In genomic region chr1:155193991-155194240, GRCh38 we compare ENCODE assay signal across 4 cellular contexts. TPM values are rescaled to one million over a fixed set of nuclear protein-coding genes. Genes with fewer than 3 reads are reported as not detected.
DNase-seq lines count a peak whose midpoint lies in the region; TF ChIP-seq lines count a peak whose summit lies in the region.
"Not testable (repeated sequence)": the region's sequence is repeated elsewhere in the genome, so short reads cannot be mapped to it uniquely, and the experiment has no call there.

No MANE protein-coding gene starts in this region.

- not testable (repeated sequence) for H3F3A ChIP-seq in Loucy (ENCODE audit: low read depth)

- TF ChIP-seq CTCF in Loucy (conservative IDR thresholded peaks at IDR 0.05; ENCODE audit: low read length); brain (conservative IDR thresholded peaks at IDR 0.05); liver (IDR thresholded peaks at IDR 0.05; ENCODE audit: low read depth, low read length, missing input control); testis (IDR thresholded peaks at IDR 0.05): not testable (repeated sequence)

- WGBS in liver, result 9% methylated on average over 16 of the region's 16 CpGs
- WGBS in testis, 2 donors, result 1 to 4% methylated on average over 16 of the region's 16 CpGs

- DNase-seq in testis, result not testable (repeated sequence)

- not testable (repeated sequence) for H3K27me3 ChIP-seq in Loucy (ENCODE audit: insufficient read depth, low read length, poor library complexity, severe bottlenecking); liver (ENCODE audit: control insufficient read depth in 4 of 4, insufficient read depth in 4 of 4, low read length in 3 of 4); testis

- H3K27ac ChIP-seq in liver (ENCODE audit: low read depth in 1 of 2, low read length in 2 of 2) (peak overlapping the region in 1 of 2 donors; percentile 61), testis (peak overlapping the region; percentile 73 to 88)

- not testable (repeated sequence) for H3K79me2 ChIP-seq in Loucy (ENCODE audit: insufficient read depth, low read length)

- TF ChIP-seq POLR2A in testis (IDR thresholded peaks at IDR 0.05), result not testable (repeated sequence)

- H3K27me3 Mint-ChIP-seq in brain, result not testable (repeated sequence)

- intact Hi-C loops in testis (cut with DNase I; ENCODE audit: low total_unique reads), result not testable (repeated sequence)

- not testable (repeated sequence) for H3K9me2 ChIP-seq in Loucy (replicated peaks; ENCODE audit: low read depth, low read length)

- not testable (repeated sequence) for H3K9me3 Mint-ChIP-seq in brain

- H2AFZ ChIP-seq in Loucy (ENCODE audit: low read length), result peak overlapping the region; percentile 96

- H3K36me3 Mint-ChIP-seq in brain, result peaks cover 21% of the 10 kb centered on the region

- TF ChIP-seq RAD21 in liver (IDR thresholded peaks at IDR 0.05), result not testable (repeated sequence)

- H3K9ac ChIP-seq in Loucy (ENCODE audit: low read depth, low read length, poor library complexity, severe bottlenecking), result peak overlapping the region; percentile 74
- not testable (repeated sequence) for H3K9ac ChIP-seq in liver (ENCODE audit: low read depth in 1 of 2, low read length in 2 of 2)

- peaks cover 59% of the 10 kb centered on the region for H3K4me1 Mint-ChIP-seq in brain

- H4K20me1 ChIP-seq in Loucy (ENCODE audit: insufficient read depth, low read length, poor library complexity, severe bottlenecking), result not testable (repeated sequence)

- peak overlapping the region; percentile 93 for H3K4me2 ChIP-seq in Loucy (ENCODE audit: low read depth, low read length, poor library complexity, severe bottlenecking)

- H3K27ac Mint-ChIP-seq in brain, result peak overlapping the region; percentile 96 to 100 (median 98)

- H3K9me3 ChIP-seq in Loucy (ENCODE audit: insufficient read depth, low read depth, low read length); liver (ENCODE audit: control insufficient read depth in 4 of 4, low read length in 3 of 4); testis: not testable (repeated sequence)

- peak overlapping the region; percentile 85 to 94 (median 90) for H3K4me3 Mint-ChIP-seq in brain

- not testable (repeated sequence) for H3K36me3 ChIP-seq in Loucy (ENCODE audit: insufficient read depth, low read length); liver (ENCODE audit: control insufficient read depth in 4 of 4, insufficient read depth in 3 of 4, low read depth in 1 of 4, low read length in 3 of 4); testis (ENCODE audit: low read depth, missing control alignments)

- H3K4me3 ChIP-seq in Loucy (ENCODE audit: low read length, poor library complexity, severe bottlenecking) (peak overlapping the region; percentile 74), liver (ENCODE audit: low read depth in 1 of 3, low read length in 3 of 3) (peak overlapping the region in 2 of 3 donors; percentile 24 to 54), testis (peak overlapping the region; percentile 59)

- H3K4me1 ChIP-seq in Loucy (ENCODE audit: insufficient read depth, low read length, poor library complexity, severe bottlenecking), result peaks cover 16% of the 10 kb centered on the region
- peaks cover 11 to 22% (median 14%) of the 10 kb centered on the region in 4 donors for H3K4me1 ChIP-seq in liver (ENCODE audit: control insufficient read depth in 4 of 4, insufficient read depth in 4 of 4, low read length in 3 of 4)
- H3K4me1 ChIP-seq in testis, result peaks cover 11% of the 10 kb centered on the region

RNA-seq across cellular contexts. Expression of gene THBS3, which starts 13.8 kb away (rescaled TPM):
- 26.7 TPM for polyA plus RNA-seq in brain (ENCODE audit: insufficient read depth, low read depth, low replicate concordance)
- 1 to 10 TPM; 4.0 to 6.9 TPM for total RNA-seq in liver
- polyA plus RNA-seq in liver, result 1 to 10 TPM; 3.1 to 4.3 TPM
- total RNA-seq in testis, result 10 to 100 TPM; 37.1 to 68.1 TPM
- 82.9 TPM for polyA plus RNA-seq in testis (ENCODE audit: insufficient read depth, low read depth, low replicate concordance)

RNA-seq across cellular contexts. Expression of gene MTX1, which starts 14.6 kb away (rescaled TPM):
- polyA plus RNA-seq in brain (ENCODE audit: insufficient read depth, low read depth, low replicate concordance), result 77.4 TPM
- 10 to 100 TPM; 19.6 to 26.4 TPM for total RNA-seq in liver
- polyA plus RNA-seq in liver, result 10 to 100 TPM; 30.5 to 38.4 TPM
- total RNA-seq in testis, result 100 to 1,000 TPM in 1 of 2 donors, 10 to 100 TPM in 1; 77.1 to 118 TPM
- polyA plus RNA-seq in testis (ENCODE audit: insufficient read depth, low read depth, low replicate concordance), result 161 TPM

RNA-seq across cellular contexts. Expression of gene TRIM46, which starts 20.3 kb away (rescaled TPM):
- polyA plus RNA-seq in brain (ENCODE audit: insufficient read depth, low read depth, low replicate concordance) (11.0 TPM), liver (under 1 TPM; 0.07 to 0.11 TPM), testis (ENCODE audit: insufficient read depth, low read depth, low replicate concordance) (4.0 TPM)
- total RNA-seq in liver (under 1 TPM; 0.14 to 0.17 TPM), testis (1 to 10 TPM; 3.7 to 3.9 TPM)

RNA-seq across cellular contexts. Expression of gene KRTCAP2, which starts 20.8 kb away (rescaled TPM):
- polyA plus RNA-seq in brain (ENCODE audit: insufficient read depth, low read depth, low replicate concordance) (390 TPM), liver (100 to 1,000 TPM; 150 to 224 TPM), testis (ENCODE audit: insufficient read depth, low read depth, low replicate concordance) (397 TPM)
- total RNA-seq in liver (10 to 100 TPM; 49.8 TPM), testis (100 to 1,000 TPM; 242 to 255 TPM)

RNA-seq across cellular contexts. Expression of gene DPM3, which starts 53.6 kb away (rescaled TPM):
- polyA plus RNA-seq in brain (ENCODE audit: insufficient read depth, low read depth, low replicate concordance) (167 TPM), liver (100 to 1,000 TPM in 1 of 2 donors, 10 to 100 TPM in 1; 75.8 to 134 TPM), testis (ENCODE audit: insufficient read depth, low read depth, low replicate concordance) (77.7 TPM)
- total RNA-seq in liver (10 to 100 TPM; 27.3 to 62.4 TPM), testis (100 to 1,000 TPM in 1 of 2 donors, 10 to 100 TPM in 1; 69.9 to 104 TPM)
